Comparison of ENCODE assay signal across 11 cellular contexts in the genomic region with DNA sequence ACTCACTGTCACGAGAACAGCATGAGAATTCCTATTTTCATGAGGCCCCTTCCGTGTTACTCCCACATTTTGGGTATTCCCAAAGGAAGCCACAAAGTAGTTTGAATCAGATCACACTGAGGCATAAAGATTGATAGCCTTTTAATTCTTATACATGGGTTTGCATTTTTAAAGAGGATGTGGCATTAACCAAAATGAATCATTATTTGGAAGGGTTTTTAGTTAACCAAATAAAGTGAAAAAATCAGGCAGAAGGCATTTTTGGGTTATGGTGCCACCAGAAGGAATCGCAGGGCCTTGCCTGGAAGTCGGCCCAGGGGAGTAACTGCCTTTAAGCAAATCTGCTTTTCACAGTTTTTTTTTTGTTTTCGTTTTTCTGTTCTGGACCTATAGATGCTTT. TPM values are rescaled to one million over a fixed set of nuclear protein-coding genes. Genes with fewer than 3 reads are reported as not detected.
DNase-seq lines count a peak whose midpoint lies in the region; ATAC-seq and TF ChIP-seq lines count a peak whose summit lies in the region.
"Had no signal": no experiment of that assay in that cellular context is flagged by ENCODE, and none has a peak within 500 bp of the region (broad histone marks: within the 10 kb centered on the region; RNA-seq: fewer than 3 reads in every experiment).

No MANE protein-coding gene starts in this region.

- intact Hi-C loops in activated CD4-positive, alpha-beta T cell treated with anti-CD3 and anti-CD28 coated beads for 36 hours (cut with DNase I, micrococcal nuclease): no loop called here
- intact Hi-C loops in mucosa of descending colon (cut with DNase I, micrococcal nuclease): no loop called here

- POLR2A ChIA-PET in activated CD4-positive, alpha-beta T cell treated with anti-CD3 and anti-CD28 coated beads for 36 hours (lab: Charles Lee): no interaction called here

- peak; percentile 78 for DNase-seq in EH (ENCODE audit: low read depth)
- peak; percentile 38 for DNase-seq in NB4 (ENCODE audit: low read depth)
- no peak for DNase-seq in endodermal cell
- DNase-seq in progenitor cell of endocrine pancreas (ENCODE audit: low spot score, unreplicated experiment): no peak
- DNase-seq in NCI-H146 (lab: John Stamatoyannopoulos, UW): no peak
- no peak for DNase-seq in activated CD4-positive, alpha-beta T cell treated with anti-CD3 and anti-CD28 coated beads for 36 hours
- DNase-seq in mucosa of descending colon: no peak
- DNase-seq: effector CD4-positive, alpha-beta T cell; islet precursor cell; stomach had no signal

- H3K27ac Mint-ChIP-seq in endodermal cell (peak overlapping the region; percentile 65), progenitor cell of endocrine pancreas (peak overlapping the region; percentile 59)
- no peak overlapping the region for H3K27ac Mint-ChIP-seq in activated CD4-positive, alpha-beta T cell treated with anti-CD3 and anti-CD28 coated beads for 36 hours

- H3K27me3 ChIP-seq in endodermal cell (ENCODE audit: control insufficient read depth, insufficient read depth, low read length, poor library complexity, severe bottlenecking) (no peaks in the 10 kb centered on the region), gastroesophageal sphincter (no peaks in the 10 kb centered on the region)
- H3K27me3 ChIP-seq: stomach had no signal

- TF ChIP-seq POLR2A in NB4 (IDR thresholded peaks at IDR 0.05; ENCODE audit: extremely low read depth, insufficient read length) (no peak), gastroesophageal sphincter (IDR thresholded peaks at IDR 0.05) (no peak)

- no peak overlapping the region for H3K4me3 Mint-ChIP-seq in endodermal cell
- H3K4me3 Mint-ChIP-seq in progenitor cell of endocrine pancreas (ENCODE audit: low read depth): no peak overlapping the region
- H3K4me3 Mint-ChIP-seq in activated CD4-positive, alpha-beta T cell treated with anti-CD3 and anti-CD28 coated beads for 36 hours: no peak overlapping the region

- ATAC-seq in activated CD4-positive, alpha-beta T cell treated with anti-CD3 and anti-CD28 coated beads for 36 hours: no peak
- ATAC-seq in mucosa of descending colon (no peak), gastroesophageal sphincter (no peak)

- no peak overlapping the region for H3K9ac ChIP-seq in endodermal cell (ENCODE audit: extremely low read depth, low read length, poor library complexity, severe bottlenecking)

- no peak overlapping the region for H3K4me3 ChIP-seq in NB4 (ENCODE audit: low read depth, low read length)
- H3K4me3 ChIP-seq in endodermal cell (ENCODE audit: low read length): no peak overlapping the region
- H3K4me3 ChIP-seq in mucosa of descending colon: no peak overlapping the region
- H3K4me3 ChIP-seq in gastroesophageal sphincter: no peak overlapping the region
- H3K4me3 ChIP-seq: stomach had no signal

- peak overlapping the region; percentile 72 for H3K27ac ChIP-seq in endodermal cell (ENCODE audit: low read depth, low read length)
- peak overlapping the region in 2 of 4 donors; percentile 34 to 46 for H3K27ac ChIP-seq in gastroesophageal sphincter

- H3K4me1 Mint-ChIP-seq in endodermal cell (peaks cover 35% of the 10 kb centered on the region), progenitor cell of endocrine pancreas (ENCODE audit: low read depth) (peaks cover 37% of the 10 kb centered on the region)
- H3K4me1 Mint-ChIP-seq in activated CD4-positive, alpha-beta T cell treated with anti-CD3 and anti-CD28 coated beads for 36 hours: peaks cover 15% of the 10 kb centered on the region

- CTCF ChIA-PET in activated CD4-positive, alpha-beta T cell treated with anti-CD3 and anti-CD28 coated beads for 36 hours (lab: Charles Lee): no interaction called here

- WGBS in endodermal cell (ENCODE audit: insufficient coverage in 1 of 2, insufficient read length in 1 of 2), 2 experiments: 85 to 86% methylated on average over 1 to 5 of the region's 5 CpGs
- WGBS in gastroesophageal sphincter (ENCODE audit: low coverage in 1 of 2), 2 donors: 40 to 48% methylated on average over 5 of the region's 5 CpGs

- no peak for TF ChIP-seq EP300 in gastroesophageal sphincter (IDR thresholded peaks at IDR 0.05)

- peaks cover 4% of the 10 kb centered on the region for H3K4me1 ChIP-seq in endodermal cell (ENCODE audit: control insufficient read depth, insufficient read depth, low read length)
- no peaks in the 10 kb centered on the region for H3K4me1 ChIP-seq in mucosa of descending colon (ENCODE audit: low read depth)
- peaks cover 0 to 37% (median 10%) of the 10 kb centered on the region in 3 donors for H3K4me1 ChIP-seq in gastroesophageal sphincter

- H3K36me3 ChIP-seq in endodermal cell (ENCODE audit: control insufficient read depth, insufficient read depth, low read length) (peaks cover 24% of the 10 kb centered on the region), mucosa of descending colon (ENCODE audit: low read depth) (no peaks in the 10 kb centered on the region), gastroesophageal sphincter (peaks cover 0 to 6% of the 10 kb centered on the region in 2 donors)

- no peaks in the 10 kb centered on the region for H3K9me3 Mint-ChIP-seq in endodermal cell
- peaks cover 8% of the 10 kb centered on the region for H3K9me3 Mint-ChIP-seq in progenitor cell of endocrine pancreas (ENCODE audit: low read depth)
- peaks cover 9% of the 10 kb centered on the region for H3K9me3 Mint-ChIP-seq in activated CD4-positive, alpha-beta T cell treated with anti-CD3 and anti-CD28 coated beads for 36 hours (ENCODE audit: low read depth)

- no peaks in the 10 kb centered on the region for H3K9me3 ChIP-seq in endodermal cell (ENCODE audit: control insufficient read depth, low read length)
- no peaks in the 10 kb centered on the region for H3K9me3 ChIP-seq in mucosa of descending colon
- H3K9me3 ChIP-seq in gastroesophageal sphincter: no peaks in the 10 kb centered on the region
- H3K9me3 ChIP-seq: stomach had no signal

- H3K36me3 Mint-ChIP-seq in endodermal cell (ENCODE audit: low read depth) (peaks cover 20% of the 10 kb centered on the region), progenitor cell of endocrine pancreas (ENCODE audit: insufficient read depth) (peaks cover 26% of the 10 kb centered on the region)
- peaks cover 56% of the 10 kb centered on the region for H3K36me3 Mint-ChIP-seq in activated CD4-positive, alpha-beta T cell treated with anti-CD3 and anti-CD28 coated beads for 36 hours (ENCODE audit: low read depth)

- no peak for TF ChIP-seq CTCF in NB4 (IDR thresholded peaks at IDR 0.05; ENCODE audit: low read depth, low read length)
- TF ChIP-seq CTCF in endodermal cell (conservative IDR thresholded peaks at IDR 0.05): no peak
- no peak for TF ChIP-seq CTCF in progenitor cell of endocrine pancreas (IDR thresholded peaks at IDR 0.05; ENCODE audit: unreplicated experiment)
- no peak for TF ChIP-seq CTCF in mucosa of descending colon (IDR thresholded peaks at IDR 0.05)
- no peak for TF ChIP-seq CTCF in gastroesophageal sphincter (IDR thresholded peaks at IDR 0.05)

- H3K27me3 Mint-ChIP-seq in endodermal cell (ENCODE audit: insufficient read depth): no peaks in the 10 kb centered on the region
- no peaks in the 10 kb centered on the region for H3K27me3 Mint-ChIP-seq in progenitor cell of endocrine pancreas
- no peaks in the 10 kb centered on the region for H3K27me3 Mint-ChIP-seq in activated CD4-positive, alpha-beta T cell treated with anti-CD3 and anti-CD28 coated beads for 36 hours

RNA-seq across cellular contexts. Expression of a gene that starts 55.4 kb away (rescaled TPM):
- 100 to 1,000 TPM; 109 to 138 TPM for total RNA-seq in endodermal cell
- 119 TPM for polyA plus RNA-seq in endodermal cell (2013, experiment 1 of 2)
- 116 TPM for polyA plus RNA-seq in endodermal cell (2013, experiment 2 of 2)
- total RNA-seq in progenitor cell of endocrine pancreas: 84.9 and 91.8 TPM in 2 replicates
- 10 to 100 TPM; 57.6 to 68.9 TPM for total RNA-seq in activated CD4-positive, alpha-beta T cell treated with anti-CD3 and anti-CD28 coated beads for 36 hours
- 100 to 1,000 TPM in 2 of 3 donors, 10 to 100 TPM in 1; 63.0 to 119 (median 114) TPM for total RNA-seq in mucosa of descending colon
- 10 to 100 TPM; 37.5 to 47.5 (median 42.2) TPM for total RNA-seq in gastroesophageal sphincter

Comparison
In these comparisons a context has a peak if more than half of its experiments do, and no peak if none do; other contexts are left out.
1. DNase-seq: peak in EH (single experiment) and NB4 (single experiment); none in endodermal cell (single experiment), progenitor cell of endocrine pancreas (single experiment), NCI-H146 (single experiment), activated CD4-positive, alpha-beta T cell treated with anti-CD3 and anti-CD28 coated beads for 36 hours (single experiment) and mucosa of descending colon (0 of 3).